ENCODE assay signal across 1 cellular context in the genomic region with DNA sequence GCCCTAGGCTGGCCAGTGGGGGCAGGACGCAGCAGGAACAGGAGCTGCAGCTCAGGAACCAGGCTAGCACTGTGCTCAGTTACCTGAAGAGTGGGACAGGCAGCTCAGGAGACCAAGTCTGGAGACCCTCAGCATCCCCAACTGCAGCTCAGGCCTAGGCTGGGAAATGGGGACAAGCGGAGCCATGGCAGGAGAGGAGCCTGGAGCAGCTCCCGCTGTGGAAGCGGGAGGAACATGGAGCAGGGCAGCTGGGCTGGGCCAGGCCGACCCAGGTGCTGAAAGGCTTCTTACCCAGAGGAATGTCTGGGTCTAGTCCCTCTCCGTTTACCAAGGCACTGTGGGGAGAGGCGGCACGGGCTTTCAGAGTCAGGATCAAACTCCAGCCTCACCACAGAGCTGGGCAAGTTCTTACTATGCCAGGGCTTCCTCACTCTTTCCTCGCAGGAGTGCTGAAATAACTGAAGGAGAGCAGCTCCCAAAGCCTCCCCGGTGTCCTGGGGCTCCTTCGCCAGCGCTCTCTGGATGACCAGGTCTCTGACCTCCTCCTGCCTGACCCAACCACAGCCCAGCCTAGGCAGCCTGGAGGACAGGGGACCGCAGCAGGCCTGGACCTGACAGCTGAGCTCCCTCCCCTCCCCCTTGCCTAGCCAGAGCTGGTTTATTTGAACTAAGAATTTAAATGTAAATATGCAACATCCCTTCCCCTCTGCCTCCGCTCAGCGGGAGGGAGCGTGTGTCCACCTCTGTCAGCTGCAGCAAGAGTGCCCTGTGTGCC.
TF ChIP-seq lines count a peak whose summit lies in the region.

No MANE protein-coding gene starts in this region.

TF ChIP-seq in HepG2, 621 proteins besides CTCF, POLR2A, EP300 and RAD21 (continued from another document and continues in another):
- TF ChIP-seq, protein P1, sequence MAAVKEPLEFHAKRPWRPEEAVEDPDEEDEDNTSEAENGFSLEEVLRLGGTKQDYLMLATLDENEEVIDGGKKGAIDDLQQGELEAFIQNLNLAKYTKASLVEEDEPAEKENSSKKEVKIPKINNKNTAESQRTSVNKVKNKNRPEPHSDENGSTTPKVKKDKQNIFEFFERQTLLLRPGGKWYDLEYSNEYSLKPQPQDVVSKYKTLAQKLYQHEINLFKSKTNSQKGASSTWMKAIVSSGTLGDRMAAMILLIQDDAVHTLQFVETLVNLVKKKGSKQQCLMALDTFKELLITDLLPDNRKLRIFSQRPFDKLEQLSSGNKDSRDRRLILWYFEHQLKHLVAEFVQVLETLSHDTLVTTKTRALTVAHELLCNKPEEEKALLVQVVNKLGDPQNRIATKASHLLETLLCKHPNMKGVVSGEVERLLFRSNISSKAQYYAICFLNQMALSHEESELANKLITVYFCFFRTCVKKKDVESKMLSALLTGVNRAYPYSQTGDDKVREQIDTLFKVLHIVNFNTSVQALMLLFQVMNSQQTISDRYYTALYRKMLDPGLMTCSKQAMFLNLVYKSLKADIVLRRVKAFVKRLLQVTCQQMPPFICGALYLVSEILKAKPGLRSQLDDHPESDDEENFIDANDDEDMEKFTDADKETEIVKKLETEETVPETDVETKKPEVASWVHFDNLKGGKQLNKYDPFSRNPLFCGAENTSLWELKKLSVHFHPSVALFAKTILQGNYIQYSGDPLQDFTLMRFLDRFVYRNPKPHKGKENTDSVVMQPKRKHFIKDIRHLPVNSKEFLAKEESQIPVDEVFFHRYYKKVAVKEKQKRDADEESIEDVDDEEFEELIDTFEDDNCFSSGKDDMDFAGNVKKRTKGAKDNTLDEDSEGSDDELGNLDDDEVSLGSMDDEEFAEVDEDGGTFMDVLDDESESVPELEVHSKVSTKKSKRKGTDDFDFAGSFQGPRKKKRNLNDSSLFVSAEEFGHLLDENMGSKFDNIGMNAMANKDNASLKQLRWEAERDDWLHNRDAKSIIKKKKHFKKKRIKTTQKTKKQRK (IDR thresholded peaks at IDR 0.05; ENCODE audit: low read length) = no peak
- TF ChIP-seq NR1H2 (CRISPR knock-in tag; IDR thresholded peaks at IDR 0.05; ENCODE audit: borderline replicate concordance, low read depth) = no peak
- TF ChIP-seq SAFB2 (CRISPR knock-in tag; IDR thresholded peaks at IDR 0.05; ENCODE audit: borderline replicate concordance, low read depth) = no peak
- TF ChIP-seq HNRNPL (IDR thresholded peaks at IDR 0.05; ENCODE audit: low read depth, low read length) = peak; percentile 37; the same call in 1 of the 2 replicates
- TF ChIP-seq ZNF780A (CRISPR knock-in tag; IDR thresholded peaks at IDR 0.05) = no peak
- no peak for TF ChIP-seq PCBP2 (optimal IDR thresholded peaks at IDR 0.05; ENCODE audit: low read depth, low read length, poor library complexity, severe bottlenecking)
- no peak for TF ChIP-seq KAT7 (CRISPR knock-in tag; IDR thresholded peaks at IDR 0.05; ENCODE audit: borderline replicate concordance)
- TF ChIP-seq, protein P2, sequence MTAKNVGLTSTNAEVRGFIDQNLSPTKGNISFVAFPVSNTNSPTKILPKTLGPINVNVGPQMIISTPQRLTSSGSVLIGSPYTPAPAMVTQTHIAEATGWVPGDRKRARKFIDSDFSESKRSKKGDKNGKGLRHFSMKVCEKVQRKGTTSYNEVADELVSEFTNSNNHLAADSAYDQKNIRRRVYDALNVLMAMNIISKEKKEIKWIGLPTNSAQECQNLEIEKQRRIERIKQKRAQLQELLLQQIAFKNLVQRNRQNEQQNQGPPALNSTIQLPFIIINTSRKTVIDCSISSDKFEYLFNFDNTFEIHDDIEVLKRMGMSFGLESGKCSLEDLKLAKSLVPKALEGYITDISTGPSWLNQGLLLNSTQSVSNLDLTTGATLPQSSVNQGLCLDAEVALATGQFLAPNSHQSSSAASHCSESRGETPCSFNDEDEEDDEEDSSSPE (CRISPR knock-in tag; IDR thresholded peaks at IDR 0.05) = 0 out of 2 replicates have a peak, but pooled peaks have one; percentile 33
- TF ChIP-seq ZNF546 (CRISPR knock-in tag; conservative IDR thresholded peaks at IDR 0.05) = 0 out of 2 replicates have a peak, but pooled peaks have one; percentile 43
- peak; percentile 70 for TF ChIP-seq XRCC5 (optimal IDR thresholded peaks at IDR 0.05; ENCODE audit: low read length)
- peak; percentile 53; the same call in 1 of the 2 replicates for TF ChIP-seq ZNF766 (CRISPR knock-in tag; IDR thresholded peaks at IDR 0.05; ENCODE audit: borderline replicate concordance)
- TF ChIP-seq ZNF549 (CRISPR knock-in tag; IDR thresholded peaks at IDR 0.05) = no peak
- TF ChIP-seq NCOR1 (IDR thresholded peaks at IDR 0.05; ENCODE audit: borderline replicate concordance, low read length) = 0 out of 2 replicates have a peak, but pooled peaks have one; percentile 1
- peak; percentile 54 for TF ChIP-seq ZNF644 (CRISPR knock-in tag; IDR thresholded peaks at IDR 0.05; ENCODE audit: low read depth)
- TF ChIP-seq MBD4 (IDR thresholded peaks at IDR 0.05; ENCODE audit: borderline replicate concordance, low read length) = no peak
- 0 out of 2 replicates have a peak, but pooled peaks have one; percentile 43 for TF ChIP-seq ZNF230 (CRISPR knock-in tag; IDR thresholded peaks at IDR 0.05)
- TF ChIP-seq FOXP1 (IDR thresholded peaks at IDR 0.05) = no peak
- TF ChIP-seq FOXP1 (CRISPR knock-in tag; IDR thresholded peaks at IDR 0.05) = peak; percentile 79
- TF ChIP-seq HDAC2 (CRISPR knock-in tag; IDR thresholded peaks at IDR 0.05) = peak; percentile 88
- no peak for TF ChIP-seq ZNF841 (CRISPR knock-in tag; IDR thresholded peaks at IDR 0.05; ENCODE audit: borderline replicate concordance)
- peak; percentile 26; the same call in 1 of the 2 replicates for TF ChIP-seq TAF1 (CRISPR knock-in tag; IDR thresholded peaks at IDR 0.05)
- no peak for TF ChIP-seq ZNF567 (CRISPR knock-in tag; IDR thresholded peaks at IDR 0.05; ENCODE audit: borderline replicate concordance)
- TF ChIP-seq SNRNP70 (IDR thresholded peaks at IDR 0.05; ENCODE audit: low read depth, low read length) = no peak
- 0 out of 2 replicates have a peak, but pooled peaks have one; percentile 51 for TF ChIP-seq ZNF331 (CRISPR knock-in tag; IDR thresholded peaks at IDR 0.05)
- TF ChIP-seq, protein P3, sequence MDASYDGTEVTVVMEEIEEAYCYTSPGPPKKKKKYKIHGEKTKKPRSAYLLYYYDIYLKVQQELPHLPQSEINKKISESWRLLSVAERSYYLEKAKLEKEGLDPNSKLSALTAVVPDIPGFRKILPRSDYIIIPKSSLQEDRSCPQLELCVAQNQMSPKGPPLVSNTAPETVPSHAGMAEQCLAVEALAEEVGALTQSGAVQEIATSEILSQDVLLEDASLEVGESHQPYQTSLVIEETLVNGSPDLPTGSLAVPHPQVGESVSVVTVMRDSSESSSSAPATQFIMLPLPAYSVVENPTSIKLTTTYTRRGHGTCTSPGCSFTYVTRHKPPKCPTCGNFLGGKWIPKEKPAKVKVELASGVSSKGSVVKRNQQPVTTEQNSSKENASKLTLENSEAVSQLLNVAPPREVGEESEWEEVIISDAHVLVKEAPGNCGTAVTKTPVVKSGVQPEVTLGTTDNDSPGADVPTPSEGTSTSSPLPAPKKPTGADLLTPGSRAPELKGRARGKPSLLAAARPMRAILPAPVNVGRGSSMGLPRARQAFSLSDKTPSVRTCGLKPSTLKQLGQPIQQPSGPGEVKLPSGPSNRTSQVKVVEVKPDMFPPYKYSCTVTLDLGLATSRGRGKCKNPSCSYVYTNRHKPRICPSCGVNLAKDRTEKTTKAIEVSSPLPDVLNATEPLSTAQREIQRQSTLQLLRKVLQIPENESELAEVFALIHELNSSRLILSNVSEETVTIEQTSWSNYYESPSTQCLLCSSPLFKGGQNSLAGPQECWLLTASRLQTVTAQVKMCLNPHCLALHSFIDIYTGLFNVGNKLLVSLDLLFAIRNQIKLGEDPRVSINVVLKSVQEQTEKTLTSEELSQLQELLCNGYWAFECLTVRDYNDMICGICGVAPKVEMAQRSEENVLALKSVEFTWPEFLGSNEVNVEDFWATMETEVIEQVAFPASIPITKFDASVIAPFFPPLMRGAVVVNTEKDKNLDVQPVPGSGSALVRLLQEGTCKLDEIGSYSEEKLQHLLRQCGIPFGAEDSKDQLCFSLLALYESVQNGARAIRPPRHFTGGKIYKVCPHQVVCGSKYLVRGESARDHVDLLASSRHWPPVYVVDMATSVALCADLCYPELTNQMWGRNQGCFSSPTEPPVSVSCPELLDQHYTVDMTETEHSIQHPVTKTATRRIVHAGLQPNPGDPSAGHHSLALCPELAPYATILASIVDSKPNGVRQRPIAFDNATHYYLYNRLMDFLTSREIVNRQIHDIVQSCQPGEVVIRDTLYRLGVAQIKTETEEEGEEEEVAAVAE (CRISPR knock-in tag; IDR thresholded peaks at IDR 0.05; ENCODE audit: borderline replicate concordance) = no peak
- TF ChIP-seq, protein P4, sequence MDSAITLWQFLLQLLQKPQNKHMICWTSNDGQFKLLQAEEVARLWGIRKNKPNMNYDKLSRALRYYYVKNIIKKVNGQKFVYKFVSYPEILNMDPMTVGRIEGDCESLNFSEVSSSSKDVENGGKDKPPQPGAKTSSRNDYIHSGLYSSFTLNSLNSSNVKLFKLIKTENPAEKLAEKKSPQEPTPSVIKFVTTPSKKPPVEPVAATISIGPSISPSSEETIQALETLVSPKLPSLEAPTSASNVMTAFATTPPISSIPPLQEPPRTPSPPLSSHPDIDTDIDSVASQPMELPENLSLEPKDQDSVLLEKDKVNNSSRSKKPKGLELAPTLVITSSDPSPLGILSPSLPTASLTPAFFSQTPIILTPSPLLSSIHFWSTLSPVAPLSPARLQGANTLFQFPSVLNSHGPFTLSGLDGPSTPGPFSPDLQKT (CRISPR knock-in tag; IDR thresholded peaks at IDR 0.05; ENCODE audit: borderline replicate concordance) = no peak
- TF ChIP-seq, protein P5, sequence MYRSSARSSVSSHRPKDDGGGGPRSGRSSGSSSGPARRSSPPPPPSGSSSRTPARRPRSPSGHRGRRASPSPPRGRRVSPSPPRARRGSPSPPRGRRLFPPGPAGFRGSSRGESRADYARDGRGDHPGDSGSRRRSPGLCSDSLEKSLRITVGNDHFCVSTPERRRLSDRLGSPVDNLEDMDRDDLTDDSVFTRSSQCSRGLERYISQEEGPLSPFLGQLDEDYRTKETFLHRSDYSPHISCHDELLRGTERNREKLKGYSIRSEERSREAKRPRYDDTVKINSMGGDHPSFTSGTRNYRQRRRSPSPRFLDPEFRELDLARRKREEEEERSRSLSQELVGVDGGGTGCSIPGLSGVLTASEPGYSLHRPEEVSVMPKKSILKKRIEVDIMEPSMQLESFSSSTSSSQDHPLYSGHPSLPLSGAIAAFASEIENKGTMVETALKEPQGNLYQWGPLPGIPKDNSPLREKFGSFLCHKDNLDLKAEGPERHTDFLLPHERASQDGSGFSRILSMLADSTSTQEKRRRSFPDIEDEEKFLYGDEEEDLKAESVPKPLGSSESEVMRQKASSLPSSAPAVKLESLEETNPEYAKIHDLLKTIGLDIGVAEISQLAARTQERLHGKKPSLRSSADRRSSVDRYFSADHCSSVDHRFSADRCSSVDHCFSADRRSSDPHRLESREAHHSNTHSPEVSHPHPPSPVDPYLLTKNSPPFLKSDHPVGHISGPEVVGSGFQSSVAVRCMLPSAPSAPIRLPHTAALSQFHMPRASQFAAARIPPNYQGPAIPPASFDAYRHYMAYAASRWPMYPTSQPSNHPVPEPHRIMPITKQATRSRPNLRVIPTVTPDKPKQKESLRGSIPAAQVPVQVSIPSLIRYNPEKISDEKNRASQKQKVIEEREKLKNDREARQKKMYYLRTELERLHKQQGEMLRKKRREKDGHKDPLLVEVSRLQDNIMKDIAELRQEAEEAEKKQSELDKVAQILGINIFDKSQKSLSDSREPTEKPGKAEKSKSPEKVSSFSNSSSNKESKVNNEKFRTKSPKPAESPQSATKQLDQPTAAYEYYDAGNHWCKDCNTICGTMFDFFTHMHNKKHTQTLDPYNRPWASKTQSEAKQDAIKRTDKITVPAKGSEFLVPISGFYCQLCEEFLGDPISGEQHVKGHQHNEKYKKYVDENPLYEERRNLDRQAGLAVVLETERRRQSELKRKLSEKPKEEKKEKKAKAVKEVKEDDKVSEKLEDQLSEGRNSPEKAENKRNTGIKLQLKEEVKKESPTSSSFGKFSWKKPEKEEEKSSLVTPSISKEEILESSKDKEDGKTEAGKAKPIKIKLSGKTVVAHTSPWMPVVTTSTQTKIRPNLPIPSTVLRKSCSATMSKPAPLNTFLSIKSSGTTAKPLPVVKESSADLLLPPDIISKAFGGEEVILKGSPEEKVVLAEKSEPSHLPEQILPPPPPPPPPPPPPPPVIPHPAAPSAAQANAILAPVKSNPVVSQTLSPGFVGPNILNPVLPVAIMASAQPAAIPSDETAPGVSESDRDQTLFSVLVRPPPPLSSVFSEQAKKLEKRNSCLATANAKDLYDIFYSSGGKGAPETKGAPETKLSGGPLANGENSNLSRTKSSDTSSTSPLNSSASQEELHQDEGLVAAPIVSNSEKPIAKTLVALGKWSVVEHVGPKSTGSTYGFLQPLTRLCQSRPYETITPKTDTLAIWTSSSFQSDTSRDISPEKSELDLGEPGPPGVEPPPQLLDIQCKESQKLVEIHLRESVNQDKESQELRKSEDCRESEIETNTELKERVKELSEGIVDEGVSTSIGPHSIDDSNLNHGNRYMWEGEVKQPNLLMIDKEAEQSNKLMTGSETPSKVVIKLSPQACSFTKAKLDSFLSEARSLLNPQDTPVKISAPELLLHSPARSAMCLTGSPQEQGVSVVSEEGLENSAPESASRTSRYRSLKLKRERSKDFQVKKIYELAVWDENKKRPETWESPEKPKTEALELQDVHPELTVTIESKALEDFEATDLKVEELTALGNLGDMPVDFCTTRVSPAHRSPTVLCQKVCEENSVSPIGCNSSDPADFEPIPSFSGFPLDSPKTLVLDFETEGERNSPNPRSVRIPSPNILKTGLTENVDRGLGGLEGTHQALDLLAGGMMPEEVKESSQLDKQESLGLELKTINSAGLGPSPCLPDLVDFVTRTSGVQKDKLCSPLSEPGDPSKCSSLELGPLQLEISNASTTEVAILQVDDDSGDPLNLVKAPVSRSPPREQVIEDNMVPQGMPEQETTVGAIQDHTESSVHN (CRISPR knock-in tag; IDR thresholded peaks at IDR 0.05) = peak; percentile 79; the same call in 1 of the 2 replicates
- TF ChIP-seq FIP1L1 (IDR thresholded peaks at IDR 0.05; ENCODE audit: borderline replicate concordance, insufficient read depth, low read depth, low read length) = no peak
- no peak for TF ChIP-seq TSC22D2 (CRISPR knock-in tag; IDR thresholded peaks at IDR 0.05; ENCODE audit: borderline replicate concordance)
- no peak for TF ChIP-seq FOXA1 (IDR thresholded peaks at IDR 0.05)
- peak; percentile 98 for TF ChIP-seq FOXA1 (CRISPR knock-in tag; IDR thresholded peaks at IDR 0.05)
- TF ChIP-seq FOXA3 (CRISPR knock-in tag; IDR thresholded peaks at IDR 0.05) = peak; percentile 98
- peak; percentile 83 for TF ChIP-seq SIX1 (CRISPR knock-in tag; IDR thresholded peaks at IDR 0.05; ENCODE audit: borderline replicate concordance)
- no peak for TF ChIP-seq HOXA7 (CRISPR knock-in tag; IDR thresholded peaks at IDR 0.05)
- 0 out of 2 replicates have a peak, but pooled peaks have one; percentile 27 for TF ChIP-seq MYC (CRISPR knock-in tag; IDR thresholded peaks at IDR 0.05; ENCODE audit: borderline replicate concordance)
- no peak for TF ChIP-seq SP1 (IDR thresholded peaks at IDR 0.05)
- TF ChIP-seq SP1 (CRISPR knock-in tag; IDR thresholded peaks at IDR 0.05) = no peak
- TF ChIP-seq MATR3 (CRISPR knock-in tag; IDR thresholded peaks at IDR 0.05) = no peak
- 0 out of 2 replicates have a peak, but pooled peaks have one; percentile 45 for TF ChIP-seq PAX8 (CRISPR knock-in tag; IDR thresholded peaks at IDR 0.05; ENCODE audit: borderline replicate concordance)
- TF ChIP-seq, protein P6, sequence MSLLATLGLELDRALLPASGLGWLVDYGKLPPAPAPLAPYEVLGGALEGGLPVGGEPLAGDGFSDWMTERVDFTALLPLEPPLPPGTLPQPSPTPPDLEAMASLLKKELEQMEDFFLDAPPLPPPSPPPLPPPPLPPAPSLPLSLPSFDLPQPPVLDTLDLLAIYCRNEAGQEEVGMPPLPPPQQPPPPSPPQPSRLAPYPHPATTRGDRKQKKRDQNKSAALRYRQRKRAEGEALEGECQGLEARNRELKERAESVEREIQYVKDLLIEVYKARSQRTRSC (CRISPR knock-in tag; IDR thresholded peaks at IDR 0.05; ENCODE audit: low read depth) = peak; percentile 74; the same call in 1 of the 2 replicates
